Comparison of ENCODE assay signal across 15 cellular contexts in the genomic region with DNA sequence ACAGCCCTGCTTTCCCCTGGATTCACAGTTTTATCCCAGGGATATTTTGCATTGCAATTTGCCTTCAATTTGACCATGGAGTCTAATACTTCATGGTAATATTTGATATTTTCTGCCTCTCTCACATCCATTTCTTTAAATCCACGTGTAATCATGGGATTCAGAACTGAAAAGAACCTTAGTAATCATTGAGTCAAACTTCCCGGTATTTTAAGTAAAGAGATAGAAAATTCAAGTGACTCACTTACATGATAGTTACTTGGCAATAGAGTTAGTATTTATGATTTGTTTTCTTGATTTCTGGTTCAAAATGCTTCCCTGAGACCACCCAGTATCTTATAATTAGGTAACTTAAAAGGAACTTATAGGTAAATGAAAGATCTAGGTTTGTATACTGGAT. TPM values are rescaled to one million over a fixed set of nuclear protein-coding genes. Genes with fewer than 3 reads are reported as not detected.
DNase-seq lines count a peak whose midpoint lies in the region; ATAC-seq and TF ChIP-seq lines count a peak whose summit lies in the region.
"Had no signal": no experiment of that assay in that cellular context is flagged by ENCODE, and none has a peak within 500 bp of the region (broad histone marks: within the 10 kb centered on the region; RNA-seq: fewer than 3 reads in every experiment).

No MANE protein-coding gene starts in this region.

- H3K4me3 ChIP-seq in GM23248 (no peak overlapping the region), PC-3 (ENCODE audit: low read length) (no peak overlapping the region), epithelial cell of esophagus (ENCODE audit: low read length) (no peak overlapping the region), osteoblast (ENCODE audit: insufficient read depth, low read length) (no peak overlapping the region)
- H3K4me3 ChIP-seq: BLaER1 treated with 17β-estradiol and CSF1 and Interleukin-3, amounts not matched to agents 10 nM and 100 nM; GM12878; HAP-1 had no signal

- H2AFZ ChIP-seq in GM23248 (peak overlapping the region; percentile 43; the same call in 1 of the 2 replicates), PC-3 (ENCODE audit: low read length) (no peak overlapping the region), osteoblast (ENCODE audit: low read length) (peak overlapping the region; percentile 56)

- ATAC-seq in PC-3 (no peak), GM18519 (IDR thresholded peaks at IDR 0.05; ENCODE audit: low FRiP score, unreplicated experiment) (no peak)
- ATAC-seq: CD8-positive, alpha-beta T cell; GM12878 had no signal

- no TSS peak for BruUV-seq in PC-3 (replicated peaks; lab: Mats Ljungman, UMichigan)

- in situ Hi-C loops in GM23248 (cut with MboI): no loop called here

- peak overlapping the region; percentile 25 for H3K4me2 ChIP-seq in GM23248 (ENCODE audit: unreplicated experiment)
- no peak overlapping the region for H3K4me2 ChIP-seq in PC-3 (ENCODE audit: low read length)
- no peak overlapping the region for H3K4me2 ChIP-seq in osteoblast (ENCODE audit: insufficient read depth, low read length)

- H3K27ac ChIP-seq in GM23248 (no peak overlapping the region), PC-3 (ENCODE audit: low read length) (no peak overlapping the region), osteoblast (ENCODE audit: low read depth, low read length) (peak overlapping the region; percentile 16)
- H3K27ac ChIP-seq: BLaER1 treated with 17β-estradiol and CSF1 and Interleukin-3, amounts not matched to agents 10 nM and 100 nM; HL-60 had no signal

- POLR2A ChIA-PET in PC-3 (lab: Charles Lee; ENCODE audit: unreplicated experiment): no interaction called here

- CTCF ChIA-PET in PC-3 (lab: Charles Lee): no interaction called here

- H3K4me1 ChIP-seq in GM23248 (ENCODE audit: insufficient read depth) (peaks cover 24% of the 10 kb centered on the region), PC-3 (ENCODE audit: insufficient read depth, low read length) (no peaks in the 10 kb centered on the region), osteoblast (ENCODE audit: insufficient read depth, low read length) (peaks cover 13% of the 10 kb centered on the region)

- H3K27me3 ChIP-seq in GM23248 (replicated peaks; ENCODE audit: insufficient read depth) (no peaks in the 10 kb centered on the region), PC-3 (ENCODE audit: low read length) (no peaks in the 10 kb centered on the region), osteoblast (ENCODE audit: insufficient read depth, low read length) (no peaks in the 10 kb centered on the region)

- H3K9ac ChIP-seq in GM23248 (no peak overlapping the region), PC-3 (ENCODE audit: low read length) (no peak overlapping the region)
- H3K9ac ChIP-seq: BLaER1 treated with 17β-estradiol and CSF1 and Interleukin-3, amounts not matched to agents 10 nM and 100 nM had no signal

- H4K20me1 ChIP-seq in GM23248 (ENCODE audit: insufficient read depth) (no peaks in the 10 kb centered on the region), PC-3 (ENCODE audit: low read length) (no peaks in the 10 kb centered on the region), osteoblast (ENCODE audit: insufficient read depth, low read length) (no peaks in the 10 kb centered on the region)
- H4K20me1 ChIP-seq: BLaER1 treated with 17β-estradiol and CSF1 and Interleukin-3, amounts not matched to agents 10 nM and 100 nM had no signal

- WGBS in GM23248 (ENCODE audit: low coverage in 1 of 2, low lambda C conversion rate in 2 of 2, missing lambda C conversion rate in 2 of 2), 2 experiments: 27 to 32% methylated on average over 2 of the region's 2 CpGs

- intact Hi-C loops in PC-3 (cut with micrococcal nuclease): no loop called here

- no peaks in the 10 kb centered on the region for H3K9me2 ChIP-seq in GM23248 (ENCODE audit: insufficient read depth)
- no peaks in the 10 kb centered on the region for H3K9me2 ChIP-seq in PC-3 (replicated peaks; ENCODE audit: low read length)

- no peak for TF ChIP-seq CTCF in PC-3 (conservative IDR thresholded peaks at IDR 0.05; ENCODE audit: low read depth, low read length)
- TF ChIP-seq CTCF in epithelial cell of esophagus (IDR thresholded peaks at IDR 0.05; ENCODE audit: insufficient read depth, low read depth, low read length, missing control alignments): no peak
- TF ChIP-seq CTCF in osteoblast (IDR thresholded peaks at IDR 0.05; ENCODE audit: extremely low read depth, low read depth, low read length): no peak

- no peaks in the 10 kb centered on the region for H3K9me3 ChIP-seq in GM23248 (ENCODE audit: low read depth)
- H3K9me3 ChIP-seq in PC-3 (ENCODE audit: low read length): no peaks in the 10 kb centered on the region
- H3K9me3 ChIP-seq in osteoblast (ENCODE audit: low read depth, low read length): no peaks in the 10 kb centered on the region
- H3K9me3 ChIP-seq: HAP-1 had no signal

- peaks cover 2% of the 10 kb centered on the region for H3F3A ChIP-seq in GM23248 (ENCODE audit: insufficient read depth)
- H3F3A ChIP-seq in PC-3 (ENCODE audit: low read length, unreplicated experiment): no peaks in the 10 kb centered on the region

- H3K36me3 ChIP-seq in GM23248 (ENCODE audit: low read depth): no peaks in the 10 kb centered on the region
- H3K36me3 ChIP-seq in PC-3 (ENCODE audit: low read depth, low read length): no peaks in the 10 kb centered on the region
- H3K36me3 ChIP-seq in osteoblast (ENCODE audit: insufficient read depth, low read length): no peaks in the 10 kb centered on the region
- H3K36me3 ChIP-seq: BLaER1 treated with 17β-estradiol and CSF1 and Interleukin-3, amounts not matched to agents 10 nM and 100 nM; HAP-1 had no signal

- DNase-seq in GM23248 (peak; percentile 51), PC-3 (peak; percentile 10), epithelial cell of esophagus (ENCODE audit: low read depth) (peak; percentile 17), osteoblast (ENCODE audit: insufficient read length, low spot score, missing footprints) (no peak), NCI-H2227 (lab: John Stamatoyannopoulos, UW; ENCODE audit: unreplicated experiment) (no peak)
- DNase-seq in activated naive CD4-positive, alpha-beta T cell treated with Interleukin-2 at 50 U/mL for 16 hours: no peak
- DNase-seq: 8988T; Calu3; CD8-positive, alpha-beta T cell; DMS79 treated with DMSO at 0.1 percent for 48 hours had no signal

- H3K79me2 ChIP-seq in GM23248 (ENCODE audit: insufficient read depth) (no peaks in the 10 kb centered on the region), PC-3 (ENCODE audit: low read length) (no peaks in the 10 kb centered on the region), osteoblast (ENCODE audit: insufficient read depth, low read length) (no peaks in the 10 kb centered on the region)

RNA-seq across cellular contexts. Expression of gene CDC42EP3, which starts 33.7 kb away (rescaled TPM):
- total RNA-seq in GM23248 (2014; rRNA removed; shearing (Covaris generic)): 144 and 166 TPM in 2 replicates
- polyA plus RNA-seq in GM23248 (2016; fragmentation: Nextera tagmentation; extraction: Ambion mirVana): 289 and 295 TPM in 2 replicates
- total RNA-seq in PC-3 (2014; rRNA removed): 22.5 and 28.4 TPM in 2 replicates
- total RNA-seq in osteoblast: 121 and 136 TPM in 2 replicates

Comparison
In these comparisons a context has a peak if more than half of its experiments do, and no peak if none do; other contexts are left out.
1. DNase-seq: peak in GM23248 (single experiment), PC-3 (single experiment) and epithelial cell of esophagus (single experiment); none in osteoblast (single experiment), activated naive CD4-positive, alpha-beta T cell treated with Interleukin-2 at 50 U/mL for 16 hours (single experiment) and NCI-H2227 (single experiment).